In the genomic region with DNA sequence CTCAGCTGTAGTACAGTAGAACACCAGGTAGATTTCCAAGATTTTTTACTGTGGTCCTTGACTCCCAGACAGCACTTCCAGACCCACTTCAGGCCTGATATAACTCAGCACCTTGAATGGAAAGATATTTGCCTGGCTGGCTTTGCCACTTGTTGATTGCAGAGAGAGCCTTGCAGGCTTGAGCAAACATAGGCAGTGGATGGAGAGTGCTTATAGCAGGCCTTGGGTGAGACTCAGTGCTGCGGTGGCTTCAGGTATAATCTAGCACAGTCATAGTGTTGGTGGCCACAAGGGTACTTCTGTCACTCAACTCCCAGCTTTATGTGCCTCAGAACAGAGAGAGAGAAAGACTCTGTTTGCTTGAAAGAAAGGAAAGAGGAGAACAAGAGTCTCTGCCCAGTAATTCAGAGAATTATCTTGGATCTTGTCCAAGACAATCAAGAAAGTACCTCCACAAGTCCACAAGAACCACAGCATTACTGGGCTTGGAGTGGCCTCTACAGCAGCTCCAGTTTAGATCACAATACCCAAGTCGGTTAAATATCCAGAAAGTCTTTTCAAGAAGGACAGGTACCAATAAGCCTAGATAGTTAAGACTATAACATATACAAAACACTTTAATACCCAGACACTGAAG, we compare ENCODE assay signal across 21 cellular contexts.
DNase-seq lines count a peak whose midpoint lies in the region; ATAC-seq and TF ChIP-seq lines count a peak whose summit lies in the region.
"Had no signal": no experiment of that assay in that cellular context is flagged by ENCODE, and none has a peak within 500 bp of the region (broad histone marks: within the 10 kb centered on the region; RNA-seq: fewer than 3 reads in every experiment).

No MANE protein-coding gene starts in this region.

- ATAC-seq in left lung (peak; percentile 99), lower lobe of right lung (peak; percentile 98 to 99), upper lobe of right lung (peak; percentile 99)
- ATAC-seq: A549 had no signal

- H3K27ac Mint-ChIP-seq in T-helper 2 cell treated with Interferon-gamma antibody and Interleukin-4, amounts not matched to agents 5 μg/mL and 100 μg/mL, for 36 hours, result no peak overlapping the region
- H3K27ac Mint-ChIP-seq: CD4-positive, alpha-beta memory T cell had no signal

- TF ChIP-seq CTCF in left lung (IDR thresholded peaks at IDR 0.05) (no peak), lower lobe of right lung (IDR thresholded peaks at IDR 0.05) (no peak), upper lobe of right lung (IDR thresholded peaks at IDR 0.05) (no peak)

- H3K36me3 ChIP-seq in left lung (no peaks in the 10 kb centered on the region), lower lobe of right lung (no peaks in the 10 kb centered on the region), upper lobe of right lung (no peaks in the 10 kb centered on the region)
- H3K36me3 ChIP-seq: BE2C; BLaER1 treated with 17β-estradiol and CSF1 and Interleukin-3, amounts not matched to agents 10 nM and 100 nM; HAP-1 had no signal

- H3K9me3 ChIP-seq in left lung (peaks cover 0 to 7% of the 10 kb centered on the region in 2 donors), lower lobe of right lung (peaks cover 4% of the 10 kb centered on the region), upper lobe of right lung (peaks cover 5% of the 10 kb centered on the region)
- H3K9me3 ChIP-seq: A549, BE2C, HAP-1 had no signal

- no peaks in the 10 kb centered on the region for H3K36me3 Mint-ChIP-seq in T-helper 2 cell treated with Interferon-gamma antibody and Interleukin-4, amounts not matched to agents 5 μg/mL and 100 μg/mL, for 36 hours (ENCODE audit: low read depth)
- H3K36me3 Mint-ChIP-seq: CD4-positive, alpha-beta memory T cell had no signal

- no peaks in the 10 kb centered on the region for H3K4me1 Mint-ChIP-seq in T-helper 2 cell treated with Interferon-gamma antibody and Interleukin-4, amounts not matched to agents 5 μg/mL and 100 μg/mL, for 36 hours (ENCODE audit: low read depth)
- H3K4me1 Mint-ChIP-seq: CD4-positive, alpha-beta memory T cell had no signal

- intact Hi-C loops in left lung (cut with DNase I), result no loop called here
- intact Hi-C loops in lower lobe of right lung (cut with DNase I), result no loop called here
- intact Hi-C loops in upper lobe of right lung (cut with DNase I), result no loop called here

- H3K4me1 ChIP-seq in left lung (no peaks in the 10 kb centered on the region), lower lobe of right lung (no peaks in the 10 kb centered on the region), upper lobe of right lung (no peaks in the 10 kb centered on the region)
- H3K4me1 ChIP-seq: A549; BE2C; BLaER1 treated with 17β-estradiol and CSF1 and Interleukin-3, amounts not matched to agents 10 nM and 100 nM; HAP-1 had no signal

- no peaks in the 10 kb centered on the region for H3K27me3 Mint-ChIP-seq in T-helper 2 cell treated with Interferon-gamma antibody and Interleukin-4, amounts not matched to agents 5 μg/mL and 100 μg/mL, for 36 hours (ENCODE audit: low read depth)
- H3K27me3 Mint-ChIP-seq: CD4-positive, alpha-beta memory T cell had no signal

- H3K4me3 Mint-ChIP-seq in T-helper 2 cell treated with Interferon-gamma antibody and Interleukin-4, amounts not matched to agents 5 μg/mL and 100 μg/mL, for 36 hours, result no peak overlapping the region
- H3K4me3 Mint-ChIP-seq: CD4-positive, alpha-beta memory T cell had no signal

- H3K27ac ChIP-seq in left lung (peak overlapping the region in 1 of 2 donors; percentile 3), lower lobe of right lung (no peak overlapping the region), upper lobe of right lung (no peak overlapping the region)
- H3K27ac ChIP-seq: 22Rv1; A549; BLaER1 treated with 17β-estradiol and CSF1 and Interleukin-3, amounts not matched to agents 10 nM and 100 nM had no signal

- DNase-seq in DMS53 (lab: John Stamatoyannopoulos, UW), result peak; percentile 51
- DNase-seq in DMS53 treated with DMSO at 0.1 percent for 48 hours (lab: John Stamatoyannopoulos, UW; ENCODE audit: unreplicated experiment), result no peak
- peak in 1 of 2 donors; percentile 72 for DNase-seq in left lung
- DNase-seq in lower lobe of right lung, result peak; percentile 57
- DNase-seq in upper lobe of right lung, result peak; percentile 64
- no peak for DNase-seq in pons (ENCODE audit: low spot score)
- DNase-seq in T-helper 2 cell treated with Interferon-gamma antibody and Interleukin-4, amounts not matched to agents 5 μg/mL and 100 μg/mL, for 36 hours (ENCODE audit: low spot score), result no peak
- no peak for DNase-seq in DMS 273 (lab: John Stamatoyannopoulos, UW; ENCODE audit: unreplicated experiment)
- DNase-seq: ACHN; AML-193; BE2C; Calu3; CD4-positive, alpha-beta memory T cell; COR-L47; DMS153; DMS79 treated with DMSO at 0.1 percent for 48 hours; GOT3 had no signal

- H3K4me3 ChIP-seq in left lung, result no peak overlapping the region
- H3K4me3 ChIP-seq in lower lobe of right lung, result no peak overlapping the region
- H3K4me3 ChIP-seq in upper lobe of right lung, result no peak overlapping the region
- H3K4me3 ChIP-seq: A549; BLaER1 treated with 17β-estradiol and CSF1 and Interleukin-3, amounts not matched to agents 10 nM and 100 nM; HAP-1 had no signal

- H3K27me3 ChIP-seq in left lung (no peaks in the 10 kb centered on the region), lower lobe of right lung (ENCODE audit: low read depth) (no peaks in the 10 kb centered on the region), upper lobe of right lung (no peaks in the 10 kb centered on the region)
- H3K27me3 ChIP-seq: BE2C; BLaER1 treated with 17β-estradiol and CSF1 and Interleukin-3, amounts not matched to agents 10 nM and 100 nM had no signal

- peaks cover 8% of the 10 kb centered on the region for H3K9me3 Mint-ChIP-seq in T-helper 2 cell treated with Interferon-gamma antibody and Interleukin-4, amounts not matched to agents 5 μg/mL and 100 μg/mL, for 36 hours

Comparison
In these comparisons a context has a peak if more than half of its experiments do, and no peak if none do; other contexts are left out.
1. DNase-seq: peak in DMS53 (single experiment), lower lobe of right lung (single experiment) and upper lobe of right lung (single experiment); none in DMS53 treated with DMSO at 0.1 percent for 48 hours (single experiment), pons (single experiment), T-helper 2 cell treated with Interferon-gamma antibody and Interleukin-4, amounts not matched to agents 5 μg/mL and 100 μg/mL, for 36 hours (single experiment) and DMS 273 (single experiment).
2. Peak in every context shown above with its lines, with median percentiles within 50 percentile points of each other: ATAC-seq.